9 cellular contexts compared by ENCODE assay signal in genomic region chr3:160343132-160343531, GRCh38. TPM values are rescaled to one million over a fixed set of nuclear protein-coding genes. Genes with fewer than 3 reads are reported as not detected.
DNase-seq lines count a peak whose midpoint lies in the region; ATAC-seq and TF ChIP-seq lines count a peak whose summit lies in the region.
"Had no signal": no experiment of that assay in that cellular context is flagged by ENCODE, and none has a peak within 500 bp of the region (broad histone marks: within the 10 kb centered on the region; RNA-seq: fewer than 3 reads in every experiment).

No MANE protein-coding gene starts in this region.

- DNase-seq in NCI-H2227 (lab: John Stamatoyannopoulos, UW; ENCODE audit: unreplicated experiment) (peak; percentile 13), NCI-H2227 treated with DMSO at 0.1 percent for 48 hours (lab: John Stamatoyannopoulos, UW) (no peak), NCI-H460 (ENCODE audit: extremely low read depth, low read depth) (peak; percentile 12), dedifferentiated amniotic fluid mesenchymal stem cell (ENCODE audit: extremely low spot score) (peak; percentile 35), retinal pigment epithelial cell (ENCODE audit: low read depth) (no peak)

- peak; percentile 35 for TF ChIP-seq CTCF in retinal pigment epithelial cell (conservative IDR thresholded peaks at IDR 0.05; ENCODE audit: low read depth, low read length)

- H3K4me3 ChIP-seq in retinal pigment epithelial cell (ENCODE audit: low read length), result no peak overlapping the region

- no peak for ATAC-seq in HG02840 (IDR thresholded peaks at IDR 0.05; ENCODE audit: low FRiP score, unreplicated experiment)
- no peak for ATAC-seq in GM21529 (IDR thresholded peaks at IDR 0.05; ENCODE audit: unreplicated experiment)
- no peak for ATAC-seq in HG03175 (IDR thresholded peaks at IDR 0.05; ENCODE audit: unreplicated experiment)
- ATAC-seq: naive thymus-derived CD8-positive, alpha-beta T cell had no signal

RNA-seq across cellular contexts. Expression of gene IFT80, which starts 55.9 kb away (rescaled TPM):
- total RNA-seq in NCI-H460 (2014; rRNA removed; shearing (Covaris generic)), result 15.1 and 20.9 TPM in 2 replicates
- polyA plus RNA-seq in NCI-H460 (2014; cell fraction: nucleus; rRNA removed), result 26.9 and 54.3 TPM in 2 replicates

RNA-seq across cellular contexts. Expression of gene SMC4, which starts 56.3 kb away (rescaled TPM):
- 96.9 and 109 TPM in 2 replicates for total RNA-seq in NCI-H460 (2014; rRNA removed; shearing (Covaris generic))
- 139 and 272 TPM in 2 replicates for polyA plus RNA-seq in NCI-H460 (2014; cell fraction: nucleus; rRNA removed)

Comparison
In these comparisons a context has a peak if more than half of its experiments do, and no peak if none do; other contexts are left out.
1. DNase-seq: peak in NCI-H2227 (single experiment), NCI-H460 (single experiment) and dedifferentiated amniotic fluid mesenchymal stem cell (single experiment); none in NCI-H2227 treated with DMSO at 0.1 percent for 48 hours (single experiment) and retinal pigment epithelial cell (single experiment).